In genomic region chr11:69122642-69123431, GRCh38 we compare ENCODE assay signal across 9 cellular contexts. TPM values are rescaled to one million over a fixed set of nuclear protein-coding genes. Genes with fewer than 3 reads are reported as not detected.
DNase-seq lines count a peak whose midpoint lies in the region; ATAC-seq and TF ChIP-seq lines count a peak whose summit lies in the region.
"Had no signal": no experiment of that assay in that cellular context is flagged by ENCODE, and none has a peak within 500 bp of the region (broad histone marks: within the 10 kb centered on the region; RNA-seq: fewer than 3 reads in every experiment).

No MANE protein-coding gene starts in this region.

- no peaks in the 10 kb centered on the region for H4K20me1 ChIP-seq in osteoblast (ENCODE audit: insufficient read depth, low read length)

- ATAC-seq in activated T-cell treated with anti-CD3 and anti-CD28 coated beads, Interleukin-2, amount 50 U/mL, for 4 hours, result peak; percentile 83 to 86

- peaks cover under 1% of the 10 kb centered on the region for H3K9me3 ChIP-seq in osteoblast (ENCODE audit: low read depth, low read length)

- H3K36me3 Mint-ChIP-seq in activated T-cell treated with anti-CD3 and anti-CD28 coated beads, Interleukin-2, amount 50 U/mL, for 4 hours (ENCODE audit: insufficient read depth), result no peaks in the 10 kb centered on the region

- no peak overlapping the region for H3K4me3 ChIP-seq in fibroblast of mammary gland (ENCODE audit: control insufficient read depth, low read depth, low read length)
- peak overlapping the region; percentile 34 for H3K4me3 ChIP-seq in osteoblast (ENCODE audit: insufficient read depth, low read length)

- peaks cover 11% of the 10 kb centered on the region for H3K4me1 ChIP-seq in osteoblast (ENCODE audit: insufficient read depth, low read length)

- no peaks in the 10 kb centered on the region for H3K36me3 ChIP-seq in osteoblast (ENCODE audit: insufficient read depth, low read length)

- no peaks in the 10 kb centered on the region for H3K9me3 Mint-ChIP-seq in activated T-cell treated with anti-CD3 and anti-CD28 coated beads, Interleukin-2, amount 50 U/mL, for 4 hours

- DNase-seq in DMS53 (lab: John Stamatoyannopoulos, UW), result peak; percentile 96
- DNase-seq in NCI-H510A treated with DMSO at 0.1 percent for 48 hours (lab: John Stamatoyannopoulos, UW), result peak; percentile 25
- peak; percentile 78 for DNase-seq in activated T-cell treated with anti-CD3 and anti-CD28 coated beads, Interleukin-2, amount 50 U/mL, for 4 hours
- DNase-seq in fibroblast of mammary gland (ENCODE audit: low read depth), result peak; percentile 31
- DNase-seq in osteoblast (ENCODE audit: insufficient read length, low spot score, missing footprints), result peak; percentile 98
- DNase-seq in ureter (ENCODE audit: low spot score), result peak; percentile 90
- no peak for DNase-seq in KBM-7
- no peak for DNase-seq in amygdala (lab: John Stamatoyannopoulos, UW)

- H2AFZ ChIP-seq in osteoblast (ENCODE audit: low read length), result peak overlapping the region; percentile 35

- H3K27ac ChIP-seq in osteoblast (ENCODE audit: low read depth, low read length), result no peak overlapping the region
- H3K27ac ChIP-seq: KMS-11 had no signal

- peak overlapping the region; percentile 48 for H3K4me3 Mint-ChIP-seq in activated T-cell treated with anti-CD3 and anti-CD28 coated beads, Interleukin-2, amount 50 U/mL, for 4 hours

- TF ChIP-seq CTCF in fibroblast of mammary gland (conservative IDR thresholded peaks at IDR 0.05; ENCODE audit: control insufficient read depth, insufficient read depth, low read depth, low read length) (no peak), osteoblast (IDR thresholded peaks at IDR 0.05; ENCODE audit: extremely low read depth, low read depth, low read length) (no peak)

- peak overlapping the region; percentile 68 for H3K4me2 ChIP-seq in osteoblast (ENCODE audit: insufficient read depth, low read length)
- H3K4me2 ChIP-seq: KMS-11 had no signal

- H3K27me3 Mint-ChIP-seq in activated T-cell treated with anti-CD3 and anti-CD28 coated beads, Interleukin-2, amount 50 U/mL, for 4 hours (ENCODE audit: low read depth), result no peaks in the 10 kb centered on the region

- in situ Hi-C loops in KBM-7 (cut with MboI; ENCODE audit: low pct_unique_long_range_greater_than_20kb, low sequenced_read_pairs), result no loop called here

- no peaks in the 10 kb centered on the region for H3K79me2 ChIP-seq in osteoblast (ENCODE audit: insufficient read depth, low read length)

- no peaks in the 10 kb centered on the region for H3K27me3 ChIP-seq in osteoblast (ENCODE audit: insufficient read depth, low read length)

- H3K4me1 Mint-ChIP-seq in activated T-cell treated with anti-CD3 and anti-CD28 coated beads, Interleukin-2, amount 50 U/mL, for 4 hours (ENCODE audit: low read depth), result peaks cover 38% of the 10 kb centered on the region

RNA-seq across cellular contexts. Expression of gene SMIM38, which starts 32.9 kb away (rescaled TPM):
- under 1 TPM; 0.10 to 0.18 (median 0.16) TPM for total RNA-seq in activated T-cell treated with anti-CD3 and anti-CD28 coated beads, Interleukin-2, amount 50 U/mL, for 4 hours
- under 0.01 and 0.29 TPM in 2 replicates for total RNA-seq in osteoblast
- total RNA-seq in ureter, result 1.1 TPM

Comparison
In these comparisons a context has a peak if more than half of its experiments do, and no peak if none do; other contexts are left out.
1. DNase-seq: peak in DMS53 (single experiment), NCI-H510A treated with DMSO at 0.1 percent for 48 hours (single experiment), activated T-cell treated with anti-CD3 and anti-CD28 coated beads, Interleukin-2, amount 50 U/mL, for 4 hours (single experiment), fibroblast of mammary gland (single experiment), osteoblast (single experiment) and ureter (single experiment); none in KBM-7 (single experiment) and amygdala (0 of 56).